ENCODE assay signal across 31 cellular contexts in genomic region chr2:31476511-31477171, GRCh38.
DNase-seq lines count a peak whose midpoint lies in the region; ATAC-seq lines count a peak whose summit lies in the region.
"Had no signal": no experiment of that assay in that cellular context is flagged by ENCODE, and none has a peak within 500 bp of the region (broad histone marks: within the 10 kb centered on the region; RNA-seq: fewer than 3 reads in every experiment).

No MANE protein-coding gene starts in this region.

- peak overlapping the region; percentile 58 for H3K27ac ChIP-seq in ACC112 (ENCODE audit: low read depth, low read length)
- H3K27ac ChIP-seq: BLaER1, KMS-11, ovary, thoracic aorta had no signal

- H3K4me1 ChIP-seq in ACC112 (ENCODE audit: control insufficient read depth, insufficient read depth, low read length, unreplicated experiment), result peaks cover 34% of the 10 kb centered on the region
- H3K4me1 ChIP-seq: BLaER1 had no signal

- H3K4me3 ChIP-seq in ACC112 (ENCODE audit: low read depth, low read length), result peak overlapping the region; percentile 47; the same call in 1 of the 2 replicates
- H3K4me3 ChIP-seq: BLaER1, ovary, smooth muscle cell, thoracic aorta had no signal

- ATAC-seq in HG03378 (IDR thresholded peaks at IDR 0.05; ENCODE audit: unreplicated experiment) (no peak), HG02571 (IDR thresholded peaks at IDR 0.05; ENCODE audit: unreplicated experiment) (no peak)
- ATAC-seq: activated naive CD8-positive, alpha-beta T cell treated with anti-CD3 and anti-CD28 coated beads, Interleukin-2, amount 50 U/mL, for 24 hours; HCT116; left colon; PC-3; stimulated activated naive CD8-positive, alpha-beta T cell treated with anti-CD3 and anti-CD28 coated beads, Interleukin-15, Interleukin-2, amounts not matched to agents 100 U/mL and 50 U/mL, for 24 hours; T-helper 17 cell had no signal

- no peaks in the 10 kb centered on the region for H3K36me3 ChIP-seq in ACC112 (ENCODE audit: insufficient read depth, low read length)
- H3K36me3 ChIP-seq: BLaER1, ovary, thoracic aorta had no signal

- no peaks in the 10 kb centered on the region for H3K27me3 ChIP-seq in ACC112 (ENCODE audit: insufficient read depth, low read length)
- H3K27me3 ChIP-seq: BLaER1, ovary had no signal

- H3K79me2 ChIP-seq in ACC112 (ENCODE audit: control insufficient read depth, insufficient read depth, low read length, unreplicated experiment), result no peaks in the 10 kb centered on the region

- peak; percentile 32 for DNase-seq in GM04503 (ENCODE audit: low read depth)
- peak; percentile 57 for DNase-seq in dedifferentiated amniotic fluid mesenchymal stem cell (ENCODE audit: extremely low spot score)
- peak; percentile 35 for DNase-seq in iris pigment epithelial cell (ENCODE audit: low read depth)
- no peak for DNase-seq in DMS53 treated with DMSO at 0.1 percent for 48 hours (lab: John Stamatoyannopoulos, UW; ENCODE audit: unreplicated experiment)
- DNase-seq in SW480 (ENCODE audit: low spot score), result no peak
- DNase-seq: activated gamma-delta T cell; activated naive CD8-positive, alpha-beta T cell treated with anti-CD3 and anti-CD28 coated beads, Interleukin-2, amount 50 U/mL, for 24 hours; activated T-cell treated with anti-CD3 and anti-CD28 coated beads, Interleukin-2, amount 50 U/mL, for 24 hours; DMS153; immature natural killer cell; left colon; mammary epithelial cell; NCI-H1417 treated with DMSO at 0.1 percent for 48 hours; NCI-H2081 treated with DMSO at 0.1 percent for 48 hours; NCI-H226; NCI-H526 treated with DMSO at 0.1 percent for 48 hours; NK-92 treated with Interleukin-12 subunit alpha and Interleukin-12 subunit beta, amount 100 ng/mL, for 24 hours; ovary; PC-3; retina; stimulated activated CD4-positive, alpha-beta T cell treated with anti-CD3 and anti-CD28 coated beads, Interleukin-1b, Interleukin-23, amount 100 ng/mL, for 48 hours; stimulated activated naive CD8-positive, alpha-beta T cell treated with anti-CD3 and anti-CD28 coated beads, Interleukin-15, Interleukin-2, amounts not matched to agents 100 U/mL and 50 U/mL, for 24 hours; T-helper 17 cell had no signal

- peak overlapping the region; percentile 38 for H2AFZ ChIP-seq in ACC112 (ENCODE audit: low read length, unreplicated experiment)

Comparison
In these comparisons a context has a peak if more than half of its experiments do, and no peak if none do; other contexts are left out.
1. DNase-seq: peak in GM04503 (single experiment), dedifferentiated amniotic fluid mesenchymal stem cell (single experiment) and iris pigment epithelial cell (single experiment); none in DMS53 treated with DMSO at 0.1 percent for 48 hours (single experiment) and SW480 (single experiment).